In the genomic region with DNA sequence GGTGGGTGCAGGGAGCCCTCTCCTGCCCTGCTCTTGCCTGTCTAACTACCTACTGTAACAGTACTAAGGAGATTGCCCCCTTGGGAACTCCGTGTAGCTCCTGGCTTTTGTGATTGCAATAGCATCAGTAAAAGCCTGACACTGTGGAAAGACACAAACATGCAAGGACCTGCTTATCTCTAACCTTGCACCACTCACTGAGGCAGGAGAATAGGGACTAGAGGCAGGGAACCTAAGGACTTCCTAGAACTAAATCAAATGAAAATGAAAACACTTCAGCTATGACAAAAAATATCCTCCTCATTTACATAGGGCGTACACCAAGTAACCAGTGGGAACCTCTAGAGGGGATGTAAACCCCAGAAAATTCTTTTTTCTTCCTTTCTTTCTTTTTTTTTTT, we compare ENCODE assay signal across 1 cellular context.
TF ChIP-seq lines count a peak whose summit lies in the region.

No MANE protein-coding gene starts in this region.

TF ChIP-seq in K562, 482 proteins besides CTCF, POLR2A, EP300 and RAD21 (continues in another document):
- no peak for TF ChIP-seq STAT5A (IDR thresholded peaks at IDR 0.05; ENCODE audit: borderline replicate concordance, low read length)
- TF ChIP-seq MEIS2 (IDR thresholded peaks at IDR 0.05; ENCODE audit: partially characterized antibody) = no peak
- no peak for TF ChIP-seq BRCA1 (IDR thresholded peaks at IDR 0.05)
- no peak for TF ChIP-seq BRCA1 (CRISPR knock-in tag; IDR thresholded peaks at IDR 0.05)
- no peak for TF ChIP-seq JUN (IDR thresholded peaks at IDR 0.05; ENCODE audit: borderline replicate concordance, low read depth, low read length)
- no peak for TF ChIP-seq JUN (CRISPR knock-in tag; IDR thresholded peaks at IDR 0.05; ENCODE audit: borderline replicate concordance)
- no peak for TF ChIP-seq TOE1 (IDR thresholded peaks at IDR 0.05; ENCODE audit: borderline replicate concordance)
- TF ChIP-seq TOE1 (CRISPR knock-in tag; IDR thresholded peaks at IDR 0.05; ENCODE audit: borderline replicate concordance, low read depth) = no peak
- TF ChIP-seq FOXK2 (conservative IDR thresholded peaks at IDR 0.05 in 1 of 2, IDR thresholded peaks at IDR 0.05 in 1 of 2; ENCODE audit: low read depth in 2 of 2) = 0 out of 4 replicates have a peak, but pooled peaks of 1 of the 2 experiments have one; percentile 27
- TF ChIP-seq ZNF134 (CRISPR knock-in tag; conservative IDR thresholded peaks at IDR 0.05) = no peak
- no peak for TF ChIP-seq ZNF165 (CRISPR knock-in tag; IDR thresholded peaks at IDR 0.05; ENCODE audit: borderline replicate concordance)
- TF ChIP-seq, protein P1, sequence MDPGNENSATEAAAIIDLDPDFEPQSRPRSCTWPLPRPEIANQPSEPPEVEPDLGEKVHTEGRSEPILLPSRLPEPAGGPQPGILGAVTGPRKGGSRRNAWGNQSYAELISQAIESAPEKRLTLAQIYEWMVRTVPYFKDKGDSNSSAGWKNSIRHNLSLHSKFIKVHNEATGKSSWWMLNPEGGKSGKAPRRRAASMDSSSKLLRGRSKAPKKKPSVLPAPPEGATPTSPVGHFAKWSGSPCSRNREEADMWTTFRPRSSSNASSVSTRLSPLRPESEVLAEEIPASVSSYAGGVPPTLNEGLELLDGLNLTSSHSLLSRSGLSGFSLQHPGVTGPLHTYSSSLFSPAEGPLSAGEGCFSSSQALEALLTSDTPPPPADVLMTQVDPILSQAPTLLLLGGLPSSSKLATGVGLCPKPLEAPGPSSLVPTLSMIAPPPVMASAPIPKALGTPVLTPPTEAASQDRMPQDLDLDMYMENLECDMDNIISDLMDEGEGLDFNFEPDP (CRISPR knock-in tag; IDR thresholded peaks at IDR 0.05) = no peak
- no peak for TF ChIP-seq CHCHD3 (CRISPR knock-in tag; IDR thresholded peaks at IDR 0.05)
- no peak for TF ChIP-seq ZNF41 (CRISPR knock-in tag; conservative IDR thresholded peaks at IDR 0.05)
- no peak for TF ChIP-seq HNRNPK (IDR thresholded peaks at IDR 0.05; ENCODE audit: low read depth, low read length, poor library complexity, severe bottlenecking)
- peak; percentile 52 for TF ChIP-seq CEBPB (tag; IDR thresholded peaks at IDR 0.05)
- TF ChIP-seq POU5F1 (IDR thresholded peaks at IDR 0.05; ENCODE audit: borderline replicate concordance, low read depth, low read length, partially characterized antibody) = no peak
- TF ChIP-seq MTA1 (IDR thresholded peaks at IDR 0.05; ENCODE audit: borderline replicate concordance) = no peak
- TF ChIP-seq E2F3 (CRISPR knock-in tag; IDR thresholded peaks at IDR 0.05) = no peak
- no peak for TF ChIP-seq ZNF76 (CRISPR knock-in tag; IDR thresholded peaks at IDR 0.05; ENCODE audit: borderline replicate concordance)
- TF ChIP-seq GTF3C2 (IDR thresholded peaks at IDR 0.05; ENCODE audit: borderline replicate concordance, extremely low read depth, insufficient read length) = no peak
- TF ChIP-seq TSHZ1 (CRISPR knock-in tag; IDR thresholded peaks at IDR 0.05) = no peak
- TF ChIP-seq, protein P2, sequence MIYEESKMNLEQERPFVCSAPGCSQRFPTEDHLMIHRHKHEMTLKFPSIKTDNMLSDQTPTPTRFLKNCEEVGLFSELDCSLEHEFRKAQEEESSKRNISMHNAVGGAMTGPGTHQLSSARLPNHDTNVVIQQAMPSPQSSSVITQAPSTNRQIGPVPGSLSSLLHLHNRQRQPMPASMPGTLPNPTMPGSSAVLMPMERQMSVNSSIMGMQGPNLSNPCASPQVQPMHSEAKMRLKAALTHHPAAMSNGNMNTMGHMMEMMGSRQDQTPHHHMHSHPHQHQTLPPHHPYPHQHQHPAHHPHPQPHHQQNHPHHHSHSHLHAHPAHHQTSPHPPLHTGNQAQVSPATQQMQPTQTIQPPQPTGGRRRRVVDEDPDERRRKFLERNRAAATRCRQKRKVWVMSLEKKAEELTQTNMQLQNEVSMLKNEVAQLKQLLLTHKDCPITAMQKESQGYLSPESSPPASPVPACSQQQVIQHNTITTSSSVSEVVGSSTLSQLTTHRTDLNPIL (CRISPR knock-in tag; IDR thresholded peaks at IDR 0.05) = no peak
- peak in 1 of 2 experiments; percentile 33; a peak in 1 of 4 replicates for TF ChIP-seq RCOR1 (IDR thresholded peaks at IDR 0.05; ENCODE audit: borderline replicate concordance in 1 of 2, low read depth in 2 of 2, low read length in 2 of 2)
- TF ChIP-seq HDAC3 (IDR thresholded peaks at IDR 0.05; ENCODE audit: borderline replicate concordance, partially characterized antibody) = no peak
- no peak for TF ChIP-seq ZNF551 (CRISPR knock-in tag; IDR thresholded peaks at IDR 0.05)
- TF ChIP-seq PHF8 (IDR thresholded peaks at IDR 0.05; ENCODE audit: borderline replicate concordance, low read length) = no peak
- TF ChIP-seq ZFP36 (IDR thresholded peaks at IDR 0.05; ENCODE audit: low read depth, low read length, partially characterized antibody) = no peak
- TF ChIP-seq PCBP1 (IDR thresholded peaks at IDR 0.05; ENCODE audit: low read depth, low read length, poor library complexity, severe bottlenecking) = no peak
- no peak for TF ChIP-seq ZBED1 (IDR thresholded peaks at IDR 0.05)
- TF ChIP-seq, protein P3, sequence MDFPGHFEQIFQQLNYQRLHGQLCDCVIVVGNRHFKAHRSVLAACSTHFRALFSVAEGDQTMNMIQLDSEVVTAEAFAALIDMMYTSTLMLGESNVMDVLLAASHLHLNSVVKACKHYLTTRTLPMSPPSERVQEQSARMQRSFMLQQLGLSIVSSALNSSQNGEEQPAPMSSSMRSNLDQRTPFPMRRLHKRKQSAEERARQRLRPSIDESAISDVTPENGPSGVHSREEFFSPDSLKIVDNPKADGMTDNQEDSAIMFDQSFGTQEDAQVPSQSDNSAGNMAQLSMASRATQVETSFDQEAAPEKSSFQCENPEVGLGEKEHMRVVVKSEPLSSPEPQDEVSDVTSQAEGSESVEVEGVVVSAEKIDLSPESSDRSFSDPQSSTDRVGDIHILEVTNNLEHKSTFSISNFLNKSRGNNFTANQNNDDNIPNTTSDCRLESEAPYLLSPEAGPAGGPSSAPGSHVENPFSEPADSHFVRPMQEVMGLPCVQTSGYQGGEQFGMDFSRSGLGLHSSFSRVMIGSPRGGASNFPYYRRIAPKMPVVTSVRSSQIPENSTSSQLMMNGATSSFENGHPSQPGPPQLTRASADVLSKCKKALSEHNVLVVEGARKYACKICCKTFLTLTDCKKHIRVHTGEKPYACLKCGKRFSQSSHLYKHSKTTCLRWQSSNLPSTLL (IDR thresholded peaks at IDR 0.05) = no peak
- no peak for TF ChIP-seq MIER1 (IDR thresholded peaks at IDR 0.05; ENCODE audit: low read depth)
- TF ChIP-seq TAL1 (IDR thresholded peaks at IDR 0.05) = peak; percentile 39; the same call in 1 of the 2 replicates
- TF ChIP-seq, protein P4, sequence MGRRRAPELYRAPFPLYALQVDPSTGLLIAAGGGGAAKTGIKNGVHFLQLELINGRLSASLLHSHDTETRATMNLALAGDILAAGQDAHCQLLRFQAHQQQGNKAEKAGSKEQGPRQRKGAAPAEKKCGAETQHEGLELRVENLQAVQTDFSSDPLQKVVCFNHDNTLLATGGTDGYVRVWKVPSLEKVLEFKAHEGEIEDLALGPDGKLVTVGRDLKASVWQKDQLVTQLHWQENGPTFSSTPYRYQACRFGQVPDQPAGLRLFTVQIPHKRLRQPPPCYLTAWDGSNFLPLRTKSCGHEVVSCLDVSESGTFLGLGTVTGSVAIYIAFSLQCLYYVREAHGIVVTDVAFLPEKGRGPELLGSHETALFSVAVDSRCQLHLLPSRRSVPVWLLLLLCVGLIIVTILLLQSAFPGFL (CRISPR knock-in tag; IDR thresholded peaks at IDR 0.05) = no peak
- TF ChIP-seq, protein P5, sequence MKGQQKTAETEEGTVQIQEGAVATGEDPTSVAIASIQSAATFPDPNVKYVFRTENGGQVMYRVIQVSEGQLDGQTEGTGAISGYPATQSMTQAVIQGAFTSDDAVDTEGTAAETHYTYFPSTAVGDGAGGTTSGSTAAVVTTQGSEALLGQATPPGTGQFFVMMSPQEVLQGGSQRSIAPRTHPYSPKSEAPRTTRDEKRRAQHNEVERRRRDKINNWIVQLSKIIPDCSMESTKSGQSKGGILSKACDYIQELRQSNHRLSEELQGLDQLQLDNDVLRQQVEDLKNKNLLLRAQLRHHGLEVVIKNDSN (CRISPR knock-in tag; IDR thresholded peaks at IDR 0.05) = 0 out of 2 replicates have a peak, but pooled peaks have one; percentile 31
- peak; percentile 40; the same call in 1 of the 2 replicates for TF ChIP-seq ARID1B (IDR thresholded peaks at IDR 0.05)
- TF ChIP-seq PATZ1 (CRISPR knock-in tag; IDR thresholded peaks at IDR 0.05; ENCODE audit: borderline replicate concordance) = no peak
- TF ChIP-seq E4F1 (CRISPR knock-in tag; IDR thresholded peaks at IDR 0.05; ENCODE audit: borderline replicate concordance) = no peak
- TF ChIP-seq KAT7 (CRISPR knock-in tag; IDR thresholded peaks at IDR 0.05; ENCODE audit: borderline replicate concordance) = no peak
- no peak for TF ChIP-seq EWSR1 (IDR thresholded peaks at IDR 0.05; ENCODE audit: borderline replicate concordance, low read depth, partially characterized antibody)
